Comparison of ENCODE assay signal across 14 cellular contexts in the genomic region with DNA sequence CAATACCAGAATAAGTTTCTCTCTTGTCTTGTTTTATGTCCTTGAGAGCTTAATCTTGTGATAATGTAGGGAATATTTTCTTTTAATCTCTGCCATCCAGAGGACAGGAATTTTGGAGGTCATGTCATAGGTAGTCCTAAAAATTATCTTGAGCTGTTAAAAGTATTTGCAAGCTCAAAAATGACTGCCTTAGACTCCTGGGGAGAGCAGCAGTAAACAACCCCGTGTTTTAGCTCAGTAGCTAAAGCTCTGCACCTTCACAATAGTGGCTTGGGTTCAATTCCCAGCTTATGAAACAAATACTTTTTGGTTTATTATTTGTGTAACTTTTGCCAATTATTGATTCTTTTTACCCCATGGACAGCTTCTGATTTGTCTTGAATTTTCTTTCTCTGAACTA.
"Had no signal": no experiment of that assay in that cellular context is flagged by ENCODE, and none has a peak within 500 bp of the region (broad histone marks: within the 10 kb centered on the region; RNA-seq: fewer than 3 reads in every experiment).

No MANE protein-coding gene starts in this region.

- H3K27ac Mint-ChIP-seq: immature natural killer cell had no signal

- H3K4me1 Mint-ChIP-seq: immature natural killer cell had no signal

- DNase-seq: dermis blood vessel endothelial cell; dorsolateral prefrontal cortex; effector CD4-positive, alpha-beta T cell; effector memory CD4-positive, alpha-beta T cell; foreskin keratinocyte; heart left ventricle; hypothalamus; immature natural killer cell; left cardiac atrium; left lung; left ventricle myocardium superior; lower lobe of right lung; mesenchymal stem cell; midbrain had no signal

- H3K4me3 Mint-ChIP-seq: immature natural killer cell had no signal

- H3K36me3 Mint-ChIP-seq: immature natural killer cell had no signal
